In the genomic region with DNA sequence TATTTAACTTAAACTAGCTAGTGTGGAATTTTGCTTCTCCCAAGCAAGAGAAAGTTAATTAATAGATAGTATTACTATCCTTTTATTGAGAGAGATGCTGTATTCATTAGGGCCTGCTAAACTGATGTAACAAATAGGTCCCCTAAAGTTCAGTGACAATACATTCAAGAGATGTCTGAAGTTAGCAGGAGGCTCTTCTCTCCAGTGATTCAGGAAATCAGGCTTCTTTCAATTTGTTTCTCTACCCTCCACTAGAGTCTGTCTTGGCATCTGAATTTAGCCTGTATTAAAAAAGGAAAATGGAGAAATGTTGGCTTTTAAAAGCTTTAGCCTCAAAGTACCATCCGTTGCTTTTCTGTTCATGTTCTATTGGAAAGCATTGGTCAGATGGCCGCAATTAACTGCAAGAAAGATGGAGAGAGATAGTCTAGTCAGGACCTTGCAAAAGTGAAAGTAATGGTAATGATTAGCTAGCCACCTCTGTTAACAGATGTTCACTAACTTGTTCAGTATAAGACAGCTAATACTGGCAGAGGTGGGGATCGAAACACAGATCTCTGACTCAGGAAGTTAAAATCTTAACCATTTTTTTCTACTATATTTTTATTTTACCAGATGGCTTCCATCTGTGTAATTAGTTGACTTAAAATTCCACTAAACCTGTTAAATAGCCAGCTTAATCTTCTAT, we compare ENCODE assay signal across 11 cellular contexts.
DNase-seq lines count a peak whose midpoint lies in the region; ATAC-seq and TF ChIP-seq lines count a peak whose summit lies in the region.
"Had no signal": no experiment of that assay in that cellular context is flagged by ENCODE, and none has a peak within 500 bp of the region (broad histone marks: within the 10 kb centered on the region; RNA-seq: fewer than 3 reads in every experiment).

No MANE protein-coding gene starts in this region.

- H3K4me3 ChIP-seq in foreskin fibroblast (ENCODE audit: low read depth in 1 of 2, low read length in 2 of 2): no peak overlapping the region

- peak; percentile 1 to 60 for DNase-seq in foreskin fibroblast
- no peak for DNase-seq in COLO668 (lab: John Stamatoyannopoulos, UW; ENCODE audit: unreplicated experiment)
- no peak for DNase-seq in hypothalamus (lab: John Stamatoyannopoulos, UW)
- no peak for DNase-seq in activated CD8-positive, alpha-beta memory T cell treated with anti-CD3 and anti-CD28 coated beads, Interleukin-2, amount 50 U/mL, for 4 hours
- DNase-seq in ecto neural progenitor cell (ENCODE audit: low spot score): no peak
- DNase-seq: activated CD4-positive, alpha-beta T cell treated with anti-CD3 and anti-CD28 coated beads, Interleukin-2, amount 50 U/mL, for 1 hour; DMS153; naive B cell had no signal

- TF ChIP-seq CTCF in foreskin fibroblast (IDR thresholded peaks at IDR 0.05; ENCODE audit: low read depth, low read length): no peak

- ATAC-seq in GM18873 (IDR thresholded peaks at IDR 0.05; ENCODE audit: low FRiP score, unreplicated experiment) (peak; percentile 97), GM21737 (IDR thresholded peaks at IDR 0.05; ENCODE audit: unreplicated experiment) (peak; percentile 98), HG03175 (IDR thresholded peaks at IDR 0.05; ENCODE audit: unreplicated experiment) (peak; percentile 99)

Comparison
In these comparisons a context has a peak if more than half of its experiments do, and no peak if none do; other contexts are left out.
1. DNase-seq: peak in foreskin fibroblast (2 of 2); none in COLO668 (single experiment), hypothalamus (0 of 51), activated CD8-positive, alpha-beta memory T cell treated with anti-CD3 and anti-CD28 coated beads, Interleukin-2, amount 50 U/mL, for 4 hours (single experiment) and ecto neural progenitor cell (single experiment).
2. Peak in every context shown above with its lines, with median percentiles within 50 percentile points of each other: ATAC-seq.